ENCODE assay signal across 1 cellular context in the genomic region with DNA sequence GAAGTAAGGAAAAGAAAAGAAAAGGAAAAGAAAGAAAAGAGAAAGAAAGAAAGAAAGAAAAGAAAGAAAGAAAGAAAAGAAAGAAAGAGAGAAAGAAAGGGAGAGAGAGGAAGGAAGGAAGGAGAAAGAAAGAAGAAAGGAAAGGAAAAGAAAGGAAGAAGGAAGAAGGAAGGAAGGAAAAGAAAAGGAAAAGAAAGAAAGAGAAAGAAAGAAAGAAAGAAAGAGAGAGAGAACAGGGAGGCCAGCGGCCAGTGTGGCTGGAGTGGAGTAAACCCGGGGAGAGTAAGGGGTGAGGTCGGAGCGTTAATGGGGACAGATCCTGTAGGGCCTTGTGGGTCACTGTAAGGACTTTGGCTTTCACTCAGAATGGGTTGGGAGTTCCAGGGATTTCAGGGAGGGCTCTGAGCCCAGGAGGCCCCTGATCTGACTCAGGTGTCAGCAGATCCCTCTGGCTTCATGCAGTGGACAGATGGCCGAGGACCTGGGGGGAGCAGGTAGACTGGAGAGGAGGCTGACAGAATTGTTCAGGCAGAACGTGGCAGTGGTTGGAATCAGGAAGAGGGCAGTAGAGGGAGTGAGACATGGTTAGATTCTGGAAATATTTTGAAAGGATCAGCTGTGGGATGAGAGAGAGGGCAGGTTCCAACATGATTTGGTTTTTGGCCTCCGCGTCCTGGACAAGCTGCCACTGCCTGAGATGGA.
TF ChIP-seq lines count a peak whose summit lies in the region.

No MANE protein-coding gene starts in this region.

TF ChIP-seq in HEK293, 187 proteins besides CTCF, POLR2A, EP300 and RAD21:
- TF ChIP-seq ZNF311 (tag by site-specific recombination; IDR thresholded peaks at IDR 0.05; ENCODE audit: borderline replicate concordance) (0 out of 2 replicates have a peak, but pooled peaks have one; percentile 32), ZIC2 (tag by site-specific recombination; IDR thresholded peaks at IDR 0.05) (0 out of 2 replicates have a peak, but pooled peaks have one; percentile 9), BCL11A (tag by site-specific recombination; IDR thresholded peaks at IDR 0.05; ENCODE audit: low read depth) (no peak), ZNF521 (tag by site-specific recombination; IDR thresholded peaks at IDR 0.05) (peak; percentile 93; the same call in 1 of the 2 replicates), ZBTB48 (tag by site-specific recombination; IDR thresholded peaks at IDR 0.05) (0 out of 2 replicates have a peak, but pooled peaks have one; percentile 24), ZNF660 (tag by site-specific recombination; IDR thresholded peaks at IDR 0.05) (no peak), ZNF114 (tag by site-specific recombination; IDR thresholded peaks at IDR 0.05) (peak; percentile 95; the same call in 1 of the 2 replicates), ZNF600 (tag by site-specific recombination; IDR thresholded peaks at IDR 0.05) (peak; percentile 71), PRDM1 (tag by site-specific recombination; IDR thresholded peaks at IDR 0.05) (peak; percentile 100), ZNF366 (tag by site-specific recombination; conservative IDR thresholded peaks at IDR 0.05) (peak; percentile 100), ZNF514 (tag by site-specific recombination; IDR thresholded peaks at IDR 0.05) (0 out of 2 replicates have a peak, but pooled peaks have one; percentile 59), ZBTB17 (tag by site-specific recombination; IDR thresholded peaks at IDR 0.05) (peak; percentile 35; the same call in 1 of the 2 replicates), ZNF677 (tag by site-specific recombination; IDR thresholded peaks at IDR 0.05) (no peak)
